Comparison of ENCODE assay signal across 10 cellular contexts in genomic region chr6:127366281-127367022, GRCh38. TPM values are rescaled to one million over a fixed set of nuclear protein-coding genes. Genes with fewer than 3 reads are reported as not detected.
DNase-seq lines count a peak whose midpoint lies in the region; ATAC-seq and TF ChIP-seq lines count a peak whose summit lies in the region.
"Had no signal": no experiment of that assay in that cellular context is flagged by ENCODE, and none has a peak within 500 bp of the region (broad histone marks: within the 10 kb centered on the region; RNA-seq: fewer than 3 reads in every experiment).

No MANE protein-coding gene starts in this region.

- no peak for ATAC-seq in CD4-positive, alpha-beta T cell (ENCODE audit: poor library complexity)
- ATAC-seq in HG03460 (IDR thresholded peaks at IDR 0.05; ENCODE audit: unreplicated experiment), result no peak

- no peaks in the 10 kb centered on the region for H3K27me3 Mint-ChIP-seq in CD4-positive, alpha-beta T cell

- TF ChIP-seq RAD21 in Ishikawa (IDR thresholded peaks at IDR 0.05; ENCODE audit: low read depth), result no peak

- intact Hi-C loops in CD4-positive, alpha-beta T cell (cut with DNase I, micrococcal nuclease), result no loop called here

- POLR2A ChIA-PET in CD4-positive, alpha-beta T cell (lab: Charles Lee), result no interaction called here

- no peaks in the 10 kb centered on the region for H3K9me3 ChIP-seq in muscle layer of duodenum (ENCODE audit: control insufficient read depth in 1 of 2, low read length in 2 of 2)
- no peaks in the 10 kb centered on the region for H3K9me3 ChIP-seq in CD4-positive, alpha-beta T cell (ENCODE audit: control insufficient read depth, low read length)

- no peaks in the 10 kb centered on the region for H3K4me1 Mint-ChIP-seq in CD4-positive, alpha-beta T cell (ENCODE audit: low read depth)

- no peak overlapping the region for H3K27ac Mint-ChIP-seq in CD4-positive, alpha-beta T cell

- peaks cover 0 to 4% of the 10 kb centered on the region in 2 donors for H3K36me3 ChIP-seq in muscle layer of duodenum (ENCODE audit: control insufficient read depth in 1 of 2, insufficient read depth in 2 of 2, low read length in 2 of 2)

- H3K9me3 Mint-ChIP-seq in CD4-positive, alpha-beta T cell, result peaks cover 5% of the 10 kb centered on the region

- DNase-seq in AG20443 (ENCODE audit: low spot score) (peak; percentile 93), cardiac fibroblast (ENCODE audit: low read depth in 2 of 2) (peak; percentile 95 to 99), hippocampal formation (lab: John Stamatoyannopoulos, UW) (no peak)
- no peak for DNase-seq in CD4-positive, alpha-beta T cell
- DNase-seq in activated effector memory CD4-positive, alpha-beta T cell treated with anti-CD3 and anti-CD28 coated beads, Interleukin-2, amount 50 U/mL, for 16 hours, result no peak
- DNase-seq: activated CD8-positive, alpha-beta memory T cell treated with anti-CD3 and anti-CD28 coated beads, Interleukin-2, amount 50 U/mL, for 48 hours; NCI-H510A had no signal

- no peaks in the 10 kb centered on the region for H3K36me3 Mint-ChIP-seq in CD4-positive, alpha-beta T cell (ENCODE audit: low read depth)

- no peak; the same call in 1 of the 2 replicates for TF ChIP-seq EP300 in Ishikawa (IDR thresholded peaks at IDR 0.05; ENCODE audit: borderline replicate concordance)

- H3K4me3 Mint-ChIP-seq in CD4-positive, alpha-beta T cell, result no peak overlapping the region

- no peaks in the 10 kb centered on the region for H3K4me1 ChIP-seq in muscle layer of duodenum (ENCODE audit: control insufficient read depth in 1 of 2, insufficient read depth in 2 of 2, low read length in 2 of 2)

- CTCF ChIA-PET in CD4-positive, alpha-beta T cell (lab: Charles Lee), result no interaction called here

- peak overlapping the region; percentile 18 for H3K27ac ChIP-seq in muscle layer of duodenum (ENCODE audit: low read length)
- no peak overlapping the region for H3K27ac ChIP-seq in CD4-positive, alpha-beta T cell (ENCODE audit: low read depth, low read length)

- H3K4me3 ChIP-seq in cardiac fibroblast (replicated peaks in 1 of 2; ENCODE audit: low read depth in 2 of 2, low read length in 2 of 2) (peak overlapping the region in 1 of 2 donors; percentile 0), muscle layer of duodenum (ENCODE audit: low read depth in 1 of 2, low read length in 2 of 2) (peak overlapping the region in 1 of 2 donors; percentile 36)

- no peaks in the 10 kb centered on the region for H3K27me3 ChIP-seq in muscle layer of duodenum (ENCODE audit: low read depth, low read length)
- no peaks in the 10 kb centered on the region for H3K27me3 ChIP-seq in CD4-positive, alpha-beta T cell (ENCODE audit: control insufficient read depth, insufficient read depth, low read length)

- TF ChIP-seq CTCF in cardiac fibroblast (IDR thresholded peaks at IDR 0.05; ENCODE audit: low read depth, low read length), result no peak
- TF ChIP-seq CTCF in CD4-positive, alpha-beta T cell (IDR thresholded peaks at IDR 0.05), result no peak

TF ChIP-seq in Ishikawa, 13 proteins besides CTCF, POLR2A, EP300 and RAD21:
- no peak for TF ChIP-seq TEAD4 (IDR thresholded peaks at IDR 0.05)
- no peak for TF ChIP-seq FOXM1 (IDR thresholded peaks at IDR 0.05; ENCODE audit: borderline replicate concordance, low read depth)
- peak; percentile 68 for TF ChIP-seq CEBPB (IDR thresholded peaks at IDR 0.05)
- no peak for TF ChIP-seq CREB1 (IDR thresholded peaks at IDR 0.05; ENCODE audit: low read depth)
- TF ChIP-seq REST (IDR thresholded peaks at IDR 0.05; ENCODE audit: low read depth), result no peak
- TF ChIP-seq TAF1 (IDR thresholded peaks at IDR 0.05; ENCODE audit: low read depth), result no peak
- TF ChIP-seq USF1 (IDR thresholded peaks at IDR 0.05), result no peak
TF ChIP-seq in Ishikawa: peak in this region for 1.

RNA-seq across cellular contexts. Expression of gene ECHDC1, which starts 23.0 kb away (rescaled TPM):
- total RNA-seq in CD4-positive, alpha-beta T cell, result 1 to 10 TPM; 6.5 to 7.4 TPM

Comparison
In these comparisons a context has a peak if more than half of its experiments do, and no peak if none do; other contexts are left out.
1. DNase-seq: peak in AG20443 (single experiment) and cardiac fibroblast (2 of 2); none in hippocampal formation (0 of 2), CD4-positive, alpha-beta T cell (0 of 10) and activated effector memory CD4-positive, alpha-beta T cell treated with anti-CD3 and anti-CD28 coated beads, Interleukin-2, amount 50 U/mL, for 16 hours (single experiment).